Comparison of ENCODE assay signal across 21 cellular contexts in the genomic region with DNA sequence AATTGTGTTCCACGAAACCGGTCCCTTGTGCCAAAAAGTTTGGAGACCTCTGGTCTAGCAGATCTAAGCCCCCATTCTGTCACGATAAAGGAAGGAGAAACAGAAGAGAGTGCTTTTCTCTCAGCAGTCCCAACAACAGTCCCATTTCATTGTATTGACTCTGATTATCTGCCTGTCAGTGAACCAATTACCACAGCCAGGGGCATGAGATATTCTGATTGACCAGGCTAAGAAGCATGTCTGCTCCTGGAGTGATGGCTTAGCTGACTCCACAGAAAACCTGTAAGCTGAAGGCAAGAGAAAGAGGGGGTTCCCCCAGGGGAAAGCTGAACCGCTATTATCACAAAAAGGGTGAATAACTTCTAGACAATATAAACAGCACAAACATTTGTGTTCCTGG.
A peak's percentile ranks its signal among the peaks of the same experiment; 100 is the strongest.
DNase-seq lines count a peak whose midpoint lies in the region; ATAC-seq and TF ChIP-seq lines count a peak whose summit lies in the region.
"Had no signal": no experiment of that assay in that cellular context is flagged by ENCODE, and none has a peak within 500 bp of the region (broad histone marks: within the 10 kb centered on the region; RNA-seq: fewer than 3 reads in every experiment).

No MANE protein-coding gene starts in this region.

- H3K27ac ChIP-seq in RWPE2 (ENCODE audit: poor library complexity, severe bottlenecking) (peak overlapping the region; percentile 40), neural cell (ENCODE audit: low read length) (no peak overlapping the region), thyroid gland (no peak overlapping the region)
- H3K27ac ChIP-seq: GM23248 had no signal

- H3K4me3 ChIP-seq in RWPE2 (ENCODE audit: severe bottlenecking): no peak overlapping the region
- no peak overlapping the region for H3K4me3 ChIP-seq in neural cell (ENCODE audit: low read length)
- H3K4me3 ChIP-seq in thyroid gland (replicated peaks in 1 of 3): no peak overlapping the region
- H3K4me3 ChIP-seq: GM23248, HAP-1 had no signal

- H3K4me1 Mint-ChIP-seq in HFFc6 (ENCODE audit: low read depth): peaks cover 41% of the 10 kb centered on the region
- H3K4me1 Mint-ChIP-seq in activated T-helper 2 cell treated with anti-CD3 and anti-CD28 coated beads, Interferon-gamma antibody, Interleukin-2, Interleukin-4, amounts not matched to agents 10 μg/mL and 5 μg/mL and 100 μg/mL, durations not matched to agents 14 hours and 24 hours and 36 hours (ENCODE audit: low read depth): no peaks in the 10 kb centered on the region
- H3K4me1 Mint-ChIP-seq: CD4-positive, CD25-positive, alpha-beta regulatory T cell; CD8-positive, alpha-beta memory T cell had no signal

- H3K36me3 Mint-ChIP-seq in HFFc6 (ENCODE audit: low read depth): no peaks in the 10 kb centered on the region
- H3K36me3 Mint-ChIP-seq in activated T-helper 2 cell treated with anti-CD3 and anti-CD28 coated beads, Interferon-gamma antibody, Interleukin-2, Interleukin-4, amounts not matched to agents 10 μg/mL and 5 μg/mL and 100 μg/mL, durations not matched to agents 14 hours and 24 hours and 36 hours (ENCODE audit: low read depth): no peaks in the 10 kb centered on the region
- H3K36me3 Mint-ChIP-seq: CD4-positive, CD25-positive, alpha-beta regulatory T cell; CD8-positive, alpha-beta memory T cell had no signal

- H3K27me3 Mint-ChIP-seq in HFFc6 (ENCODE audit: insufficient read depth): 0 out of 2 replicates have a peak, but pooled peaks cover under 1% of the 10 kb centered on the region
- no peaks in the 10 kb centered on the region for H3K27me3 Mint-ChIP-seq in activated T-helper 2 cell treated with anti-CD3 and anti-CD28 coated beads, Interferon-gamma antibody, Interleukin-2, Interleukin-4, amounts not matched to agents 10 μg/mL and 5 μg/mL and 100 μg/mL, durations not matched to agents 14 hours and 24 hours and 36 hours (ENCODE audit: low read depth)
- H3K27me3 Mint-ChIP-seq: CD4-positive, CD25-positive, alpha-beta regulatory T cell; CD8-positive, alpha-beta memory T cell had no signal

- ATAC-seq in RWPE2 (ENCODE audit: low read depth) (no peak), GM19455 (IDR thresholded peaks at IDR 0.05; ENCODE audit: unreplicated experiment) (no peak)
- ATAC-seq: HepG2 had no signal

- H3K4me3 Mint-ChIP-seq in HFFc6: no peak overlapping the region
- no peak overlapping the region for H3K4me3 Mint-ChIP-seq in activated T-helper 2 cell treated with anti-CD3 and anti-CD28 coated beads, Interferon-gamma antibody, Interleukin-2, Interleukin-4, amounts not matched to agents 10 μg/mL and 5 μg/mL and 100 μg/mL, durations not matched to agents 14 hours and 24 hours and 36 hours (ENCODE audit: low read depth)
- H3K4me3 Mint-ChIP-seq: CD4-positive, CD25-positive, alpha-beta regulatory T cell; CD8-positive, alpha-beta memory T cell had no signal

- peak; percentile 94 for TF ChIP-seq EP300 in neural cell (conservative IDR thresholded peaks at IDR 0.05; ENCODE audit: poor library complexity, severe bottlenecking)

- H3K27ac Mint-ChIP-seq in HFFc6: peak overlapping the region; percentile 50
- H3K27ac Mint-ChIP-seq in activated T-helper 2 cell treated with anti-CD3 and anti-CD28 coated beads, Interferon-gamma antibody, Interleukin-2, Interleukin-4, amounts not matched to agents 10 μg/mL and 5 μg/mL and 100 μg/mL, durations not matched to agents 14 hours and 24 hours and 36 hours: no peak overlapping the region
- H3K27ac Mint-ChIP-seq: CD4-positive, CD25-positive, alpha-beta regulatory T cell; CD8-positive, alpha-beta memory T cell had no signal

- peaks cover 17% of the 10 kb centered on the region for H3K4me1 ChIP-seq in RWPE2 (ENCODE audit: insufficient read depth, poor library complexity, severe bottlenecking)
- no peaks in the 10 kb centered on the region for H3K4me1 ChIP-seq in thyroid gland
- H3K4me1 ChIP-seq: HAP-1 had no signal

- no peaks in the 10 kb centered on the region for H3K9me3 Mint-ChIP-seq in HFFc6
- peaks cover 8% of the 10 kb centered on the region for H3K9me3 Mint-ChIP-seq in activated T-helper 2 cell treated with anti-CD3 and anti-CD28 coated beads, Interferon-gamma antibody, Interleukin-2, Interleukin-4, amounts not matched to agents 10 μg/mL and 5 μg/mL and 100 μg/mL, durations not matched to agents 14 hours and 24 hours and 36 hours

- no peaks in the 10 kb centered on the region for H3K9me2 ChIP-seq in neural cell (ENCODE audit: insufficient read depth, low read length)

- no peaks in the 10 kb centered on the region for H3K9me3 ChIP-seq in RWPE2 (ENCODE audit: severe bottlenecking)
- H3K9me3 ChIP-seq in neural cell (ENCODE audit: low read length): no peaks in the 10 kb centered on the region
- H3K9me3 ChIP-seq in thyroid gland: no peaks in the 10 kb centered on the region
- H3K9me3 ChIP-seq: BE2C, HAP-1 had no signal

- H3K36me3 ChIP-seq in RWPE2 (ENCODE audit: low read depth) (no peaks in the 10 kb centered on the region), neural cell (ENCODE audit: insufficient read depth, low read length) (no peaks in the 10 kb centered on the region), thyroid gland (no peaks in the 10 kb centered on the region)
- H3K36me3 ChIP-seq: BE2C, HAP-1 had no signal

- no peaks in the 10 kb centered on the region for H3K79me2 ChIP-seq in neural cell (replicated peaks; ENCODE audit: insufficient read depth, low read length)

- no peak overlapping the region for H3K9ac ChIP-seq in neural cell (ENCODE audit: low read length)
- H3K9ac ChIP-seq: GM23248 had no signal

- no peak for DNase-seq in HFFc6
- DNase-seq in RWPE2 (ENCODE audit: low spot score): no peak
- DNase-seq in stimulated activated CD4-positive, alpha-beta T cell treated with anti-CD3 and anti-CD28 coated beads, Interleukin-2, amount 100 ng/mL, for 24 hours: no peak
- no peak for DNase-seq in thyroid gland
- DNase-seq in activated T-helper 2 cell treated with anti-CD3 and anti-CD28 coated beads, Interferon-gamma antibody, Interleukin-2, Interleukin-4, amounts not matched to agents 10 μg/mL and 5 μg/mL and 100 μg/mL, durations not matched to agents 14 hours and 24 hours and 36 hours (ENCODE audit: low spot score): no peak
- DNase-seq: ACHN; BE2C; C1 segment of cervical spinal cord; CD4-positive, CD25-positive, alpha-beta regulatory T cell; CD8-positive, alpha-beta memory T cell; COR-L47; DMS 273 treated with DMSO at 0.1 percent for 48 hours; DMS53; DND-41; GDM1; GM23248; KG1 had no signal

- TF ChIP-seq CTCF in HFFc6 (IDR thresholded peaks at IDR 0.05) (no peak), RWPE2 (IDR thresholded peaks at IDR 0.05; ENCODE audit: poor library complexity, severe bottlenecking) (no peak), neural cell (IDR thresholded peaks at IDR 0.05; ENCODE audit: poor library complexity, severe bottlenecking) (no peak), thyroid gland (IDR thresholded peaks at IDR 0.05) (no peak)

- H3K27me3 ChIP-seq in RWPE2 (ENCODE audit: insufficient read depth, poor library complexity, severe bottlenecking) (no peaks in the 10 kb centered on the region), neural cell (ENCODE audit: insufficient read depth, low read depth, low read length) (no peaks in the 10 kb centered on the region), thyroid gland (no peaks in the 10 kb centered on the region)
- H3K27me3 ChIP-seq: BE2C had no signal

- no peaks in the 10 kb centered on the region for H3F3A ChIP-seq in neural cell (ENCODE audit: insufficient read depth, low read length, poor library complexity, severe bottlenecking)

- no peak for TF ChIP-seq POLR2A in thyroid gland (IDR thresholded peaks at IDR 0.05)

- H4K20me1 ChIP-seq in neural cell (ENCODE audit: insufficient read depth): no peaks in the 10 kb centered on the region

- WGBS in thyroid gland, 2 donors: 77 to 89% methylated on average over 4 of the region's 4 CpGs

- intact Hi-C loops in thyroid gland (cut with DNase I): no loop called here
- intact Hi-C loops in activated T-helper 2 cell treated with anti-CD3 and anti-CD28 coated beads, Interferon-gamma antibody, Interleukin-2, Interleukin-4, amounts not matched to agents 10 μg/mL and 5 μg/mL and 100 μg/mL, durations not matched to agents 14 hours and 24 hours and 36 hours (cut with micrococcal nuclease): no loop called here

- H2AFZ ChIP-seq in neural cell (ENCODE audit: low read depth, low read length): no peak overlapping the region
- H2AFZ ChIP-seq: GM23248 had no signal

- no peak overlapping the region for H3K4me2 ChIP-seq in neural cell (ENCODE audit: low read length)

- no peak for TF ChIP-seq RAD21 in neural cell (conservative IDR thresholded peaks at IDR 0.05)

TF ChIP-seq in neural cell, 6 proteins besides CTCF, POLR2A, EP300 and RAD21:
- TF ChIP-seq POLR2AphosphoS5 (IDR thresholded peaks at IDR 0.05) (peak; percentile 88), SMC3 (conservative IDR thresholded peaks at IDR 0.05; ENCODE audit: poor library complexity) (no peak)
- TF ChIP-seq, protein P1, sequence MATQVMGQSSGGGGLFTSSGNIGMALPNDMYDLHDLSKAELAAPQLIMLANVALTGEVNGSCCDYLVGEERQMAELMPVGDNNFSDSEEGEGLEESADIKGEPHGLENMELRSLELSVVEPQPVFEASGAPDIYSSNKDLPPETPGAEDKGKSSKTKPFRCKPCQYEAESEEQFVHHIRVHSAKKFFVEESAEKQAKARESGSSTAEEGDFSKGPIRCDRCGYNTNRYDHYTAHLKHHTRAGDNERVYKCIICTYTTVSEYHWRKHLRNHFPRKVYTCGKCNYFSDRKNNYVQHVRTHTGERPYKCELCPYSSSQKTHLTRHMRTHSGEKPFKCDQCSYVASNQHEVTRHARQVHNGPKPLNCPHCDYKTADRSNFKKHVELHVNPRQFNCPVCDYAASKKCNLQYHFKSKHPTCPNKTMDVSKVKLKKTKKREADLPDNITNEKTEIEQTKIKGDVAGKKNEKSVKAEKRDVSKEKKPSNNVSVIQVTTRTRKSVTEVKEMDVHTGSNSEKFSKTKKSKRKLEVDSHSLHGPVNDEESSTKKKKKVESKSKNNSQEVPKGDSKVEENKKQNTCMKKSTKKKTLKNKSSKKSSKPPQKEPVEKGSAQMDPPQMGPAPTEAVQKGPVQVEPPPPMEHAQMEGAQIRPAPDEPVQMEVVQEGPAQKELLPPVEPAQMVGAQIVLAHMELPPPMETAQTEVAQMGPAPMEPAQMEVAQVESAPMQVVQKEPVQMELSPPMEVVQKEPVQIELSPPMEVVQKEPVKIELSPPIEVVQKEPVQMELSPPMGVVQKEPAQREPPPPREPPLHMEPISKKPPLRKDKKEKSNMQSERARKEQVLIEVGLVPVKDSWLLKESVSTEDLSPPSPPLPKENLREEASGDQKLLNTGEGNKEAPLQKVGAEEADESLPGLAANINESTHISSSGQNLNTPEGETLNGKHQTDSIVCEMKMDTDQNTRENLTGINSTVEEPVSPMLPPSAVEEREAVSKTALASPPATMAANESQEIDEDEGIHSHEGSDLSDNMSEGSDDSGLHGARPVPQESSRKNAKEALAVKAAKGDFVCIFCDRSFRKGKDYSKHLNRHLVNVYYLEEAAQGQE (IDR thresholded peaks at IDR 0.05; ENCODE audit: borderline replicate concordance): peak; percentile 46
